Comparison of ENCODE assay signal across 1 cellular context in genomic region chr5:108381034-108381954, GRCh38.
A peak's percentile ranks its signal among the peaks of the same experiment; 100 is the strongest.
TF ChIP-seq lines count a peak whose summit lies in the region.

No MANE protein-coding gene starts in this region.

TF ChIP-seq in K562, 482 proteins besides CTCF, POLR2A, EP300 and RAD21 (continued from another document and continues in another):
- TF ChIP-seq HSF4 (CRISPR knock-in tag; IDR thresholded peaks at IDR 0.05; ENCODE audit: borderline replicate concordance), result no peak
- no peak for TF ChIP-seq JUND (IDR thresholded peaks at IDR 0.05; ENCODE audit: borderline replicate concordance, low read depth, low read length)
- no peak for TF ChIP-seq JUND (tag; IDR thresholded peaks at IDR 0.05; ENCODE audit: borderline replicate concordance, low read depth, low read length)
- TF ChIP-seq NR1H2 (CRISPR knock-in tag; IDR thresholded peaks at IDR 0.05), result no peak; the same call in 1 of the 2 replicates
- TF ChIP-seq TSC22D4 (tag; IDR thresholded peaks at IDR 0.05), result no peak
- TF ChIP-seq, protein P1, sequence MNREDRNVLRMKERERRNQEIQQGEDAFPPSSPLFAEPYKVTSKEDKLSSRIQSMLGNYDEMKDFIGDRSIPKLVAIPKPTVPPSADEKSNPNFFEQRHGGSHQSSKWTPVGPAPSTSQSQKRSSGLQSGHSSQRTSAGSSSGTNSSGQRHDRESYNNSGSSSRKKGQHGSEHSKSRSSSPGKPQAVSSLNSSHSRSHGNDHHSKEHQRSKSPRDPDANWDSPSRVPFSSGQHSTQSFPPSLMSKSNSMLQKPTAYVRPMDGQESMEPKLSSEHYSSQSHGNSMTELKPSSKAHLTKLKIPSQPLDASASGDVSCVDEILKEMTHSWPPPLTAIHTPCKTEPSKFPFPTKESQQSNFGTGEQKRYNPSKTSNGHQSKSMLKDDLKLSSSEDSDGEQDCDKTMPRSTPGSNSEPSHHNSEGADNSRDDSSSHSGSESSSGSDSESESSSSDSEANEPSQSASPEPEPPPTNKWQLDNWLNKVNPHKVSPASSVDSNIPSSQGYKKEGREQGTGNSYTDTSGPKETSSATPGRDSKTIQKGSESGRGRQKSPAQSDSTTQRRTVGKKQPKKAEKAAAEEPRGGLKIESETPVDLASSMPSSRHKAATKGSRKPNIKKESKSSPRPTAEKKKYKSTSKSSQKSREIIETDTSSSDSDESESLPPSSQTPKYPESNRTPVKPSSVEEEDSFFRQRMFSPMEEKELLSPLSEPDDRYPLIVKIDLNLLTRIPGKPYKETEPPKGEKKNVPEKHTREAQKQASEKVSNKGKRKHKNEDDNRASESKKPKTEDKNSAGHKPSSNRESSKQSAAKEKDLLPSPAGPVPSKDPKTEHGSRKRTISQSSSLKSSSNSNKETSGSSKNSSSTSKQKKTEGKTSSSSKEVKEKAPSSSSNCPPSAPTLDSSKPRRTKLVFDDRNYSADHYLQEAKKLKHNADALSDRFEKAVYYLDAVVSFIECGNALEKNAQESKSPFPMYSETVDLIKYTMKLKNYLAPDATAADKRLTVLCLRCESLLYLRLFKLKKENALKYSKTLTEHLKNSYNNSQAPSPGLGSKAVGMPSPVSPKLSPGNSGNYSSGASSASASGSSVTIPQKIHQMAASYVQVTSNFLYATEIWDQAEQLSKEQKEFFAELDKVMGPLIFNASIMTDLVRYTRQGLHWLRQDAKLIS (CRISPR knock-in tag; IDR thresholded peaks at IDR 0.05), result peak; percentile 56; the same call in 1 of the 2 replicates
- TF ChIP-seq ZNF57 (CRISPR knock-in tag; IDR thresholded peaks at IDR 0.05), result no peak
- peak; percentile 12 for TF ChIP-seq HMGN3 (IDR thresholded peaks at IDR 0.05; ENCODE audit: borderline replicate concordance, extremely low read depth, insufficient read length, low read depth, low read length)
- TF ChIP-seq ZNF134 (CRISPR knock-in tag; conservative IDR thresholded peaks at IDR 0.05), result no peak
- TF ChIP-seq HDAC2 (IDR thresholded peaks at IDR 0.05), result no peak
- no peak; the same call in 1 of the 2 replicates for TF ChIP-seq CBX1 (IDR thresholded peaks at IDR 0.05; ENCODE audit: low read depth)
- TF ChIP-seq RBM39 (optimal IDR thresholded peaks at IDR 0.05; ENCODE audit: low read depth, low read length), result no peak
- TF ChIP-seq GATAD2A (IDR thresholded peaks at IDR 0.05), result no peak
- no peak for TF ChIP-seq TRIM28 (IDR thresholded peaks at IDR 0.05)
- TF ChIP-seq PCBP2 (IDR thresholded peaks at IDR 0.05; ENCODE audit: low read depth, low read length, poor library complexity, severe bottlenecking), result no peak
- no peak for TF ChIP-seq FOXK1 (CRISPR knock-in tag; IDR thresholded peaks at IDR 0.05; ENCODE audit: borderline replicate concordance)
- TF ChIP-seq BRD4 (IDR thresholded peaks at IDR 0.05), result peak; percentile 84; the same call in 1 of the 2 replicates
- TF ChIP-seq ZNF518B (CRISPR knock-in tag; IDR thresholded peaks at IDR 0.05), result no peak
- TF ChIP-seq STAT5A (IDR thresholded peaks at IDR 0.05; ENCODE audit: borderline replicate concordance, low read length), result no peak
- no peak for TF ChIP-seq HDAC6 (IDR thresholded peaks at IDR 0.05; ENCODE audit: low read depth, low read length)
- no peak for TF ChIP-seq NR2C1 (IDR thresholded peaks at IDR 0.05)
- TF ChIP-seq NR2C1 (tag; IDR thresholded peaks at IDR 0.05), result no peak
- TF ChIP-seq ZNF311 (CRISPR knock-in tag; IDR thresholded peaks at IDR 0.05), result no peak
- no peak for TF ChIP-seq STAG1 (CRISPR knock-in tag; IDR thresholded peaks at IDR 0.05; ENCODE audit: borderline replicate concordance)
- TF ChIP-seq SOX6 (IDR thresholded peaks at IDR 0.05), result no peak
- TF ChIP-seq PHF8 (IDR thresholded peaks at IDR 0.05; ENCODE audit: borderline replicate concordance, low read length), result peak; percentile 58
- TF ChIP-seq RBM25 (IDR thresholded peaks at IDR 0.05; ENCODE audit: low read depth, low read length, severe bottlenecking), result no peak
- no peak for TF ChIP-seq ARID3B (CRISPR knock-in tag; IDR thresholded peaks at IDR 0.05; ENCODE audit: borderline replicate concordance)
- TF ChIP-seq CCNT2 (IDR thresholded peaks at IDR 0.05; ENCODE audit: borderline replicate concordance, extremely low read depth, insufficient read length, low read depth, low read length), result peak; percentile 48
- no peak for TF ChIP-seq SRSF3 (IDR thresholded peaks at IDR 0.05; ENCODE audit: insufficient read depth, low read length)
- TF ChIP-seq ILK (tag; IDR thresholded peaks at IDR 0.05; ENCODE audit: borderline replicate concordance, low read depth), result no peak
- no peak for TF ChIP-seq ETV1 (tag; conservative IDR thresholded peaks at IDR 0.05; ENCODE audit: low read depth)
- no peak for TF ChIP-seq RBM15 (IDR thresholded peaks at IDR 0.05; ENCODE audit: insufficient read depth, low read length)
- TF ChIP-seq ZNF174 (CRISPR knock-in tag; IDR thresholded peaks at IDR 0.05), result no peak
- TF ChIP-seq RFX1 (IDR thresholded peaks at IDR 0.05), result no peak
- no peak for TF ChIP-seq KDM2B (CRISPR knock-in tag; IDR thresholded peaks at IDR 0.05)
- peak; percentile 34 for TF ChIP-seq TBP (optimal IDR thresholded peaks at IDR 0.05; ENCODE audit: low read depth, low read length)
- TF ChIP-seq ZNF707 (CRISPR knock-in tag; conservative IDR thresholded peaks at IDR 0.05), result no peak
- TF ChIP-seq GABPB1 (CRISPR knock-in tag; IDR thresholded peaks at IDR 0.05), result no peak
- TF ChIP-seq PRPF4 (IDR thresholded peaks at IDR 0.05; ENCODE audit: insufficient read depth, low read depth, low read length, poor library complexity, severe bottlenecking), result no peak
- no peak for TF ChIP-seq EWSR1 (IDR thresholded peaks at IDR 0.05; ENCODE audit: borderline replicate concordance, low read depth, partially characterized antibody)
- TF ChIP-seq NFYB (IDR thresholded peaks at IDR 0.05; ENCODE audit: extremely low read depth, insufficient read length), result no peak
- TF ChIP-seq POLR3G (IDR thresholded peaks at IDR 0.05; ENCODE audit: extremely low read depth, insufficient read length, insufficient replicate concordance), result no peak
- TF ChIP-seq ZEB2 (IDR thresholded peaks at IDR 0.05), result no peak
- TF ChIP-seq DMBX1 (CRISPR knock-in tag; IDR thresholded peaks at IDR 0.05; ENCODE audit: borderline replicate concordance), result no peak
- TF ChIP-seq POLR2G (IDR thresholded peaks at IDR 0.05; ENCODE audit: low read depth, low read length), result peak; percentile 50
- TF ChIP-seq ZFP36 (IDR thresholded peaks at IDR 0.05; ENCODE audit: low read depth, low read length, partially characterized antibody), result no peak
- no peak for TF ChIP-seq NEUROD1 (IDR thresholded peaks at IDR 0.05; ENCODE audit: borderline replicate concordance, low read depth, low read length, partially characterized antibody)
- no peak for TF ChIP-seq ESRRA (IDR thresholded peaks at IDR 0.05; ENCODE audit: borderline replicate concordance, low read depth)
- TF ChIP-seq SMAD4 (CRISPR knock-in tag; conservative IDR thresholded peaks at IDR 0.05), result peak; percentile 59
- no peak for TF ChIP-seq PPARD (CRISPR knock-in tag; IDR thresholded peaks at IDR 0.05)
- no peak for TF ChIP-seq GABPB2 (CRISPR knock-in tag; conservative IDR thresholded peaks at IDR 0.05)
- TF ChIP-seq, protein P2, sequence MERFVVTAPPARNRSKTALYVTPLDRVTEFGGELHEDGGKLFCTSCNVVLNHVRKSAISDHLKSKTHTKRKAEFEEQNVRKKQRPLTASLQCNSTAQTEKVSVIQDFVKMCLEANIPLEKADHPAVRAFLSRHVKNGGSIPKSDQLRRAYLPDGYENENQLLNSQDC (CRISPR knock-in tag; IDR thresholded peaks at IDR 0.05), result no peak
- TF ChIP-seq BCLAF1 (IDR thresholded peaks at IDR 0.05; ENCODE audit: borderline replicate concordance in 1 of 2, control insufficient read depth in 1 of 2, low read depth in 2 of 2, low read length in 1 of 2), result no peak
- TF ChIP-seq, protein P3, sequence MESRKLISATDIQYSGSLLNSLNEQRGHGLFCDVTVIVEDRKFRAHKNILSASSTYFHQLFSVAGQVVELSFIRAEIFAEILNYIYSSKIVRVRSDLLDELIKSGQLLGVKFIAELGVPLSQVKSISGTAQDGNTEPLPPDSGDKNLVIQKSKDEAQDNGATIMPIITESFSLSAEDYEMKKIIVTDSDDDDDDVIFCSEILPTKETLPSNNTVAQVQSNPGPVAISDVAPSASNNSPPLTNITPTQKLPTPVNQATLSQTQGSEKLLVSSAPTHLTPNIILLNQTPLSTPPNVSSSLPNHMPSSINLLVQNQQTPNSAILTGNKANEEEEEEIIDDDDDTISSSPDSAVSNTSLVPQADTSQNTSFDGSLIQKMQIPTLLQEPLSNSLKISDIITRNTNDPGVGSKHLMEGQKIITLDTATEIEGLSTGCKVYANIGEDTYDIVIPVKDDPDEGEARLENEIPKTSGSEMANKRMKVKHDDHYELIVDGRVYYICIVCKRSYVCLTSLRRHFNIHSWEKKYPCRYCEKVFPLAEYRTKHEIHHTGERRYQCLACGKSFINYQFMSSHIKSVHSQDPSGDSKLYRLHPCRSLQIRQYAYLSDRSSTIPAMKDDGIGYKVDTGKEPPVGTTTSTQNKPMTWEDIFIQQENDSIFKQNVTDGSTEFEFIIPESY (CRISPR knock-in tag; IDR thresholded peaks at IDR 0.05), result no peak
- peak; percentile 51; the same call in 1 of the 2 replicates for TF ChIP-seq SIN3B (IDR thresholded peaks at IDR 0.05; ENCODE audit: low read depth)
- TF ChIP-seq SRSF9 (IDR thresholded peaks at IDR 0.05; ENCODE audit: borderline replicate concordance, low read depth, low read length), result no peak
- TF ChIP-seq ZNF224 (CRISPR knock-in tag; IDR thresholded peaks at IDR 0.05), result no peak; the same call in 1 of the 2 replicates
- no peak for TF ChIP-seq POU5F1 (IDR thresholded peaks at IDR 0.05; ENCODE audit: borderline replicate concordance, low read depth, low read length, partially characterized antibody)
- peak; percentile 71; the same call in 1 of the 2 replicates for TF ChIP-seq THAP12 (CRISPR knock-in tag; IDR thresholded peaks at IDR 0.05)
